Comparison of ENCODE assay signal across 1 cellular context in the genomic region with DNA sequence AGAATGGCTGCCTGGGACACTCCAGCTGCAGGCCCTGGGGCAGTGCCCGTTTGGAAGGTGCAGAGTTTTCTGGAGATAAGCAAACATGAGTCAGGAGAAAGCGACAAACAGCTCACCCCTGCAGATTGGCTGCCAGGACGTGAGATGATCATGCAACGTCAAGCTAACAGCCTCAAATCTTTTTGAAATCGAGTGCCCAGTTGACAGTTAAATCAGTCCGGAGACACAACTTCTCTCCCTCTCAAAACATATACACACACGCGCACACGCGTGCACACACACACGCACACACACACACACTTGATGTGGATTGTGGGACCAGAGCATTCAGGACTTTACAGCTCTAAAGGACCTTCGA.
TF ChIP-seq lines count a peak whose summit lies in the region.

No MANE protein-coding gene starts in this region.

TF ChIP-seq in IMR-90, 13 proteins besides CTCF, POLR2A, EP300 and RAD21:
- TF ChIP-seq MAFK (IDR thresholded peaks at IDR 0.05; ENCODE audit: low read depth, low read length) (no peak), FOS (IDR thresholded peaks at IDR 0.05; ENCODE audit: low read depth, low read length) (no peak), MXI1 (IDR thresholded peaks at IDR 0.05; ENCODE audit: borderline replicate concordance, low read depth, low read length) (no peak), MAZ (IDR thresholded peaks at IDR 0.05; ENCODE audit: borderline replicate concordance, low read depth, low read length) (no peak), CHD1 (IDR thresholded peaks at IDR 0.05; ENCODE audit: low read depth, low read length) (no peak), RFX5 (IDR thresholded peaks at IDR 0.05; ENCODE audit: low read depth, low read length) (no peak), SMC3 (IDR thresholded peaks at IDR 0.05; ENCODE audit: low read depth, low read length) (no peak), RCOR1 (IDR thresholded peaks at IDR 0.05; ENCODE audit: insufficient replicate concordance, low read length) (no peak), BHLHE40 (IDR thresholded peaks at IDR 0.05; ENCODE audit: low read depth, low read length) (no peak), NFE2L2 (IDR thresholded peaks at IDR 0.05; ENCODE audit: low read depth, low read length) (no peak), ELK1 (IDR thresholded peaks at IDR 0.05; ENCODE audit: borderline replicate concordance, low read depth, low read length) (no peak), CEBPB (IDR thresholded peaks at IDR 0.05; ENCODE audit: low read depth, low read length) (no peak)
- TF ChIP-seq, protein P1, sequence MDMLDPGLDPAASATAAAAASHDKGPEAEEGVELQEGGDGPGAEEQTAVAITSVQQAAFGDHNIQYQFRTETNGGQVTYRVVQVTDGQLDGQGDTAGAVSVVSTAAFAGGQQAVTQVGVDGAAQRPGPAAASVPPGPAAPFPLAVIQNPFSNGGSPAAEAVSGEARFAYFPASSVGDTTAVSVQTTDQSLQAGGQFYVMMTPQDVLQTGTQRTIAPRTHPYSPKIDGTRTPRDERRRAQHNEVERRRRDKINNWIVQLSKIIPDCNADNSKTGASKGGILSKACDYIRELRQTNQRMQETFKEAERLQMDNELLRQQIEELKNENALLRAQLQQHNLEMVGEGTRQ (IDR thresholded peaks at IDR 0.05; ENCODE audit: low read depth, low read length) = no peak
